16 cellular contexts compared by ENCODE assay signal in the genomic region with DNA sequence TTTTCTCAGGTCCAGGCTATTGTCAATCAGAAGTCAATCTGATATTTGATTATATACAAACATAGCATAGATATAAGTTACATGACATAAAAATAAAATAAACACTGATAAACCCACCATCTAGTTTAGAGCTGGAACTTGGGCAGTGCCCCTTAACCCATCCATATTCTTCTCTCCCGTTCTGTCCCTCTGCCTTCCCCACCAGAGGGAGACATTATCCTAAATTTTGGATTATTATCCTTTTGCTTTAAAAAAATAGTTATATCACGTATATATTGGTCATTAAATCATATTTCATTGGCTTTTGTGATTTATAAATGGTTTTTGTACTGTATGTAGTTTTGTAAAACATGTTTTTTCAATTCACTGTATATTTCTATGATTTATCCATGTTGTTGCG.
DNase-seq lines count a peak whose midpoint lies in the region; TF ChIP-seq lines count a peak whose summit lies in the region.
"Had no signal": no experiment of that assay in that cellular context is flagged by ENCODE, and none has a peak within 500 bp of the region (broad histone marks: within the 10 kb centered on the region; RNA-seq: fewer than 3 reads in every experiment).

No MANE protein-coding gene starts in this region.

- DNase-seq in AG04449 (ENCODE audit: low read depth, low spot score) (no peak), H7 (peak; percentile 32), glutamatergic neuron (no peak), cerebellar cortex (ENCODE audit: low spot score) (no peak), cerebellar nuclear complex (lab: John Stamatoyannopoulos, UW) (no peak), iPS-NIHi7 (ENCODE audit: extremely low spot score) (no peak), NCI-H128 (lab: John Stamatoyannopoulos, UW; ENCODE audit: unreplicated experiment) (no peak)
- DNase-seq: activated CD4-positive, alpha-beta T cell treated with anti-CD3 and anti-CD28 coated beads, Interleukin-2, amount 10 ng/mL, durations not matched to agents 7 days and 5 days; activated T-cell treated with anti-CD3 and anti-CD28 coated beads, Interleukin-2, amount 50 U/mL, for 48 hours; CD4-positive, CD25-positive, alpha-beta regulatory T cell; NCI-H2081 treated with DMSO at 0.1 percent for 48 hours; OCI-M1; stimulated activated CD4-positive, alpha-beta T cell treated with anti-CD3 and anti-CD28 coated beads, Interleukin-2, amount 100 ng/mL, for 48 hours; T-helper 17 cell had no signal

- no peaks in the 10 kb centered on the region for H3K4me1 Mint-ChIP-seq in glutamatergic neuron (ENCODE audit: low read depth, unreplicated experiment)
- H3K4me1 Mint-ChIP-seq: activated CD4-positive, alpha-beta T cell treated with anti-CD3 and anti-CD28 coated beads, Interleukin-2, amount 10 ng/mL, durations not matched to agents 7 days and 5 days; CD4-positive, CD25-positive, alpha-beta regulatory T cell; T-helper 17 cell had no signal

- no peaks in the 10 kb centered on the region for H3K36me3 ChIP-seq in H7 (replicated peaks; ENCODE audit: control insufficient read depth, insufficient read depth, low read length)

- no peaks in the 10 kb centered on the region for H3K27me3 ChIP-seq in H7 (ENCODE audit: control insufficient read depth, insufficient read depth, low read length)

- peaks cover 3% of the 10 kb centered on the region for H3K27me3 Mint-ChIP-seq in glutamatergic neuron (ENCODE audit: unreplicated experiment)
- H3K27me3 Mint-ChIP-seq: activated CD4-positive, alpha-beta T cell treated with anti-CD3 and anti-CD28 coated beads, Interleukin-2, amount 10 ng/mL, durations not matched to agents 7 days and 5 days; stimulated activated memory B cell treated with anti-CD40 and anti-IgM and Interleukin-4, amounts not matched to agents 10 μg/mL and 1 μg/mL and 100 μg/mL, for 72 hours; T-helper 17 cell had no signal

- POLR2A ChIA-PET in AG04449 (lab: Yijun Ruan, JAX), result no interaction called here

- H3K36me3 Mint-ChIP-seq in glutamatergic neuron (ENCODE audit: unreplicated experiment), result no peaks in the 10 kb centered on the region
- H3K36me3 Mint-ChIP-seq: CD4-positive, CD25-positive, alpha-beta regulatory T cell; stimulated activated memory B cell treated with anti-CD40 and anti-IgM and Interleukin-4, amounts not matched to agents 10 μg/mL and 1 μg/mL and 100 μg/mL, for 72 hours had no signal

- CTCF ChIA-PET in AG04449 (lab: Yijun Ruan, JAX), result interaction anchor here (0.9 to 1.2 kb wide), 3 partner anchors 13 to 1159 kb away, joined by 3 to 4 read pairs (median 3); no protein-coding TSS in a partner anchor

- H3K4me3 Mint-ChIP-seq in glutamatergic neuron (ENCODE audit: unreplicated experiment), result no peak overlapping the region
- H3K4me3 Mint-ChIP-seq: activated CD4-positive, alpha-beta T cell treated with anti-CD3 and anti-CD28 coated beads, Interleukin-2, amount 10 ng/mL, durations not matched to agents 7 days and 5 days; CD4-positive, CD25-positive, alpha-beta regulatory T cell; stimulated activated memory B cell treated with anti-CD40 and anti-IgM and Interleukin-4, amounts not matched to agents 10 μg/mL and 1 μg/mL and 100 μg/mL, for 72 hours; T-helper 17 cell had no signal

- no peaks in the 10 kb centered on the region for H3K9me3 Mint-ChIP-seq in glutamatergic neuron (ENCODE audit: unreplicated experiment)
- H3K9me3 Mint-ChIP-seq: activated CD4-positive, alpha-beta T cell treated with anti-CD3 and anti-CD28 coated beads, Interleukin-2, amount 10 ng/mL, durations not matched to agents 7 days and 5 days; stimulated activated memory B cell treated with anti-CD40 and anti-IgM and Interleukin-4, amounts not matched to agents 10 μg/mL and 1 μg/mL and 100 μg/mL, for 72 hours had no signal

- H3K4me3 ChIP-seq in AG04449 (ENCODE audit: low read depth, low read length), result no peak overlapping the region
- H3K4me3 ChIP-seq in H7 (ENCODE audit: insufficient read depth, low read depth, low read length), result no peak overlapping the region

- TF ChIP-seq CTCF in AG04449 (IDR thresholded peaks at IDR 0.05; ENCODE audit: insufficient read depth, low read length, missing control alignments), result peak; percentile 3
- TF ChIP-seq CTCF in VCaP (conservative IDR thresholded peaks at IDR 0.05), result peak; percentile 32
- TF ChIP-seq CTCF in glutamatergic neuron (IDR thresholded peaks at IDR 0.05; ENCODE audit: partially characterized antibody, unreplicated experiment), result peak; percentile 26

- no peak overlapping the region for H3K27ac Mint-ChIP-seq in glutamatergic neuron (ENCODE audit: unreplicated experiment)
- H3K27ac Mint-ChIP-seq: activated CD4-positive, alpha-beta T cell treated with anti-CD3 and anti-CD28 coated beads, Interleukin-2, amount 10 ng/mL, durations not matched to agents 7 days and 5 days; CD4-positive, CD25-positive, alpha-beta regulatory T cell; stimulated activated memory B cell treated with anti-CD40 and anti-IgM and Interleukin-4, amounts not matched to agents 10 μg/mL and 1 μg/mL and 100 μg/mL, for 72 hours; T-helper 17 cell had no signal

- no peak overlapping the region for H3K27ac ChIP-seq in VCaP
